Comparison of ENCODE assay signal across 8 cellular contexts in genomic region chr15:42581272-42581730, GRCh38. TPM values are rescaled to one million over a fixed set of nuclear protein-coding genes. Genes with fewer than 3 reads are reported as not detected.
DNase-seq lines count a peak whose midpoint lies in the region; ATAC-seq and TF ChIP-seq lines count a peak whose summit lies in the region.

No MANE protein-coding gene starts in this region.

- peak overlapping the region; percentile 91 for H3K27ac Mint-ChIP-seq in activated CD4-positive, alpha-beta T cell treated with anti-CD3 and anti-CD28 coated beads, Interleukin-2, amount 10 ng/mL, durations not matched to agents 7 days and 5 days

- CTCF ChIA-PET in activated CD4-positive, alpha-beta T cell treated with anti-CD3 and anti-CD28 coated beads, Interleukin-2, amount 10 ng/mL, durations not matched to agents 7 days and 5 days (lab: Charles Lee), result interaction anchor here (1.3 to 2.1 kb wide), 5 partner anchors 17 to 51 kb away, joined by 3 to 4 read pairs (median 3); no protein-coding TSS in a partner anchor

- no peaks in the 10 kb centered on the region for H3K9me3 ChIP-seq in left lung

- H3K27me3 Mint-ChIP-seq in activated CD4-positive, alpha-beta T cell treated with anti-CD3 and anti-CD28 coated beads, Interleukin-2, amount 10 ng/mL, durations not matched to agents 7 days and 5 days, result peaks cover 29% of the 10 kb centered on the region

- H3K27ac ChIP-seq in coronary artery, result peak overlapping the region; percentile 58 to 86
- H3K27ac ChIP-seq in left lung, result peak overlapping the region; percentile 75 to 79

- intact Hi-C loops in left lung (cut with DNase I), result no loop called here

- H3K4me3 ChIP-seq in coronary artery (peak overlapping the region; percentile 69), left lung (peak overlapping the region; percentile 19 to 36)

- H3K36me3 Mint-ChIP-seq in activated CD4-positive, alpha-beta T cell treated with anti-CD3 and anti-CD28 coated beads, Interleukin-2, amount 10 ng/mL, durations not matched to agents 7 days and 5 days (ENCODE audit: low read depth), result peaks cover 8% of the 10 kb centered on the region

- DNase-seq in NCI-H345 (lab: John Stamatoyannopoulos, UW) (peak; percentile 76), coronary artery (ENCODE audit: low spot score) (peak; percentile 84), left lung (peak; percentile 92 to 98), cortex of kidney (lab: John Stamatoyannopoulos, UW) (no peak)
- peak; percentile 86 for DNase-seq in activated CD4-positive, alpha-beta T cell treated with anti-CD3 and anti-CD28 coated beads, Interleukin-2, amount 10 ng/mL, durations not matched to agents 7 days and 5 days
- DNase-seq in stimulated activated CD4-positive, alpha-beta T cell treated with anti-CD3 and anti-CD28 coated beads, Interleukin-1b, Interleukin-23, amount 100 ng/mL, for 48 hours, result peak; percentile 75

- TF ChIP-seq CTCF in coronary artery (IDR thresholded peaks at IDR 0.05) (no peak), left lung (IDR thresholded peaks at IDR 0.05) (no peak)

- H3K36me3 ChIP-seq in left lung, result no peaks in the 10 kb centered on the region

- no peaks in the 10 kb centered on the region for H3K9me3 Mint-ChIP-seq in activated CD4-positive, alpha-beta T cell treated with anti-CD3 and anti-CD28 coated beads, Interleukin-2, amount 10 ng/mL, durations not matched to agents 7 days and 5 days

- H3K4me1 ChIP-seq in left lung, result peaks cover 9 to 45% of the 10 kb centered on the region in 2 donors

- POLR2A ChIA-PET in activated CD4-positive, alpha-beta T cell treated with anti-CD3 and anti-CD28 coated beads, Interleukin-2, amount 10 ng/mL, durations not matched to agents 7 days and 5 days (lab: Charles Lee), result interaction anchor here (1.0 kb wide), 1 partner anchor 24 kb away, joined by 4 read pairs; no protein-coding TSS in a partner anchor

- ATAC-seq in GM18511 (IDR thresholded peaks at IDR 0.05; ENCODE audit: unreplicated experiment) (peak; percentile 80), HG02973 (IDR thresholded peaks at IDR 0.05; ENCODE audit: unreplicated experiment) (peak; percentile 64), left lung (peak; percentile 98)

- H3K27me3 ChIP-seq in left lung, result peaks cover 0 to 3% of the 10 kb centered on the region in 2 donors

- H3K4me1 Mint-ChIP-seq in activated CD4-positive, alpha-beta T cell treated with anti-CD3 and anti-CD28 coated beads, Interleukin-2, amount 10 ng/mL, durations not matched to agents 7 days and 5 days, result peaks cover 52% of the 10 kb centered on the region

- peak overlapping the region; percentile 79 for H3K4me3 Mint-ChIP-seq in activated CD4-positive, alpha-beta T cell treated with anti-CD3 and anti-CD28 coated beads, Interleukin-2, amount 10 ng/mL, durations not matched to agents 7 days and 5 days

RNA-seq across cellular contexts. Expression of gene STARD9, which starts 5.9 kb away (rescaled TPM):
- total RNA-seq in activated CD4-positive, alpha-beta T cell treated with anti-CD3 and anti-CD28 coated beads, Interleukin-2, amount 10 ng/mL, durations not matched to agents 7 days and 5 days, result 10 to 100 TPM in 1 of 2 experiments, 1 to 10 TPM in 1; 8.8 to 11.6 TPM
- total RNA-seq in left lung, result 10 to 100 TPM in 1 of 2 donors, 1 to 10 TPM in 1; 9.4 to 10.9 TPM

RNA-seq across cellular contexts. Expression of gene HAUS2, which starts 32.7 kb away (rescaled TPM):
- total RNA-seq in activated CD4-positive, alpha-beta T cell treated with anti-CD3 and anti-CD28 coated beads, Interleukin-2, amount 10 ng/mL, durations not matched to agents 7 days and 5 days, result 10 to 100 TPM; 36.7 to 42.9 TPM
- 10 to 100 TPM; 18.4 to 20.5 TPM for total RNA-seq in left lung

RNA-seq across cellular contexts. Expression of gene LRRC57, which starts 32.7 kb away (rescaled TPM):
- total RNA-seq in activated CD4-positive, alpha-beta T cell treated with anti-CD3 and anti-CD28 coated beads, Interleukin-2, amount 10 ng/mL, durations not matched to agents 7 days and 5 days, result 10 to 100 TPM; 19.1 to 20.3 TPM
- 10 to 100 TPM; 26.7 to 27.9 TPM for total RNA-seq in left lung
